ENCODE assay signal across 10 cellular contexts in the genomic region with DNA sequence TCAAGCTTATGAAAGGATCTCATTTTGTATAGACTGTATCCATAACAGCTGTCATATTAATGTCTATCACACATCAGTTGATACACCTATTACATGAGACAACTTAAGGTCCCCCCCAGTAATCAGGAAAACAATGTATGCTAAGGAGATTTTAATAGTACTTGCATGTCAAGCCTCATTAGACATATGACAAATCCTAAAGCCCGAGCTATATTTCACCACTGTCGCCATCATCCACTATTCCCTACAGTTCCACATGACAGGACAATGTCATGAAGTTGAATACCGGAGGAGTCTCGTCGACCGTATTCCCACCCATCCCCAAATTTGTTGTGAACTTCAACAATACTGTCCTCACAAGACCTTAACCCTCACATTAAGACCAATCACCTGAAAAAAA. TPM values are rescaled to one million over a fixed set of nuclear protein-coding genes. Genes with fewer than 3 reads are reported as not detected.
A peak's percentile ranks its signal among the peaks of the same experiment; 100 is the strongest.
DNase-seq lines count a peak whose midpoint lies in the region; ATAC-seq and TF ChIP-seq lines count a peak whose summit lies in the region.
"Had no signal": no experiment of that assay in that cellular context is flagged by ENCODE, and none has a peak within 500 bp of the region (broad histone marks: within the 10 kb centered on the region; RNA-seq: fewer than 3 reads in every experiment).

No MANE protein-coding gene starts in this region.

- H3K36me3 Mint-ChIP-seq in activated naive CD4-positive, alpha-beta T cell treated with anti-CD3 and anti-CD28 coated beads, Interleukin-2, amount 50 U/mL, for 24 hours: peaks cover 22% of the 10 kb centered on the region
- peaks cover 55% of the 10 kb centered on the region for H3K36me3 Mint-ChIP-seq in activated naive CD4-positive, alpha-beta T cell treated with anti-CD3 and anti-CD28 coated beads for 36 hours (ENCODE audit: low read depth)
- no peaks in the 10 kb centered on the region for H3K36me3 Mint-ChIP-seq in glutamatergic neuron (ENCODE audit: unreplicated experiment)

- DNase-seq in activated naive CD4-positive, alpha-beta T cell treated with anti-CD3 and anti-CD28 coated beads for 36 hours: no peak
- DNase-seq in glutamatergic neuron (no peak), SIG-M5 (lab: John Stamatoyannopoulos, UW) (no peak), G401 (ENCODE audit: low spot score) (no peak)
- DNase-seq: NCI-H2029 treated with DMSO at 0.1 percent for 48 hours had no signal

- CTCF ChIA-PET in activated naive CD4-positive, alpha-beta T cell treated with anti-CD3 and anti-CD28 coated beads for 36 hours (lab: Charles Lee): interaction anchor here (1.6 kb wide), 1 partner anchor 42 kb away, joined by 8 read pairs; no protein-coding TSS in a partner anchor

- ATAC-seq in GM21423 (IDR thresholded peaks at IDR 0.05; ENCODE audit: unreplicated experiment): no peak

- peak overlapping the region; percentile 100 for H3K4me3 ChIP-seq in SU-DHL-6 (ENCODE audit: insufficient read depth, low read length, poor library complexity, severe bottlenecking)
- no peak overlapping the region for H3K4me3 ChIP-seq in skeletal muscle satellite cell (ENCODE audit: low read length)

- peaks cover 45% of the 10 kb centered on the region for H3K4me1 Mint-ChIP-seq in activated naive CD4-positive, alpha-beta T cell treated with anti-CD3 and anti-CD28 coated beads, Interleukin-2, amount 50 U/mL, for 24 hours
- H3K4me1 Mint-ChIP-seq in activated naive CD4-positive, alpha-beta T cell treated with anti-CD3 and anti-CD28 coated beads for 36 hours (ENCODE audit: low read depth): peaks cover 32% of the 10 kb centered on the region
- H3K4me1 Mint-ChIP-seq in glutamatergic neuron (ENCODE audit: low read depth, unreplicated experiment): peaks cover 15% of the 10 kb centered on the region

- peak overlapping the region; percentile 64 for H3K4me2 ChIP-seq in SU-DHL-6 (ENCODE audit: low read depth, low read length, poor library complexity, severe bottlenecking)
- H3K4me2 ChIP-seq in skeletal muscle satellite cell (ENCODE audit: low read length): peak overlapping the region; percentile 91

- peaks cover 58% of the 10 kb centered on the region for H3K36me3 ChIP-seq in SU-DHL-6 (ENCODE audit: low read length)
- H3K36me3 ChIP-seq in skeletal muscle satellite cell (ENCODE audit: insufficient read depth, low read length): peaks cover 50% of the 10 kb centered on the region

- H3K27ac ChIP-seq in SU-DHL-6 (ENCODE audit: low read depth, low read length): peak overlapping the region; percentile 94
- H3K27ac ChIP-seq: parathyroid adenoma had no signal

- peak overlapping the region; percentile 89 for H3K4me3 Mint-ChIP-seq in activated naive CD4-positive, alpha-beta T cell treated with anti-CD3 and anti-CD28 coated beads, Interleukin-2, amount 50 U/mL, for 24 hours
- H3K4me3 Mint-ChIP-seq in activated naive CD4-positive, alpha-beta T cell treated with anti-CD3 and anti-CD28 coated beads for 36 hours: no peak overlapping the region
- peak overlapping the region; percentile 93 for H3K4me3 Mint-ChIP-seq in glutamatergic neuron (ENCODE audit: unreplicated experiment)

- no peaks in the 10 kb centered on the region for H3K9me3 Mint-ChIP-seq in activated naive CD4-positive, alpha-beta T cell treated with anti-CD3 and anti-CD28 coated beads, Interleukin-2, amount 50 U/mL, for 24 hours
- no peaks in the 10 kb centered on the region for H3K9me3 Mint-ChIP-seq in activated naive CD4-positive, alpha-beta T cell treated with anti-CD3 and anti-CD28 coated beads for 36 hours
- H3K9me3 Mint-ChIP-seq in glutamatergic neuron (ENCODE audit: unreplicated experiment): peaks cover 2% of the 10 kb centered on the region

- H3K9me2 ChIP-seq in SU-DHL-6 (replicated peaks; ENCODE audit: insufficient read depth, low read length): no peaks in the 10 kb centered on the region

- H3K79me2 ChIP-seq in SU-DHL-6 (ENCODE audit: insufficient read depth, low read length): peaks cover 43% of the 10 kb centered on the region
- H3K79me2 ChIP-seq: parathyroid adenoma had no signal

- peaks cover 17% of the 10 kb centered on the region for H3K4me1 ChIP-seq in skeletal muscle satellite cell (ENCODE audit: control insufficient read depth, insufficient read depth, low read length)
- H3K4me1 ChIP-seq: parathyroid adenoma had no signal

- no peak for TF ChIP-seq CTCF in SU-DHL-6 (IDR thresholded peaks at IDR 0.05; ENCODE audit: insufficient read depth, low read length, poor library complexity, severe bottlenecking)
- TF ChIP-seq CTCF in glutamatergic neuron (IDR thresholded peaks at IDR 0.05; ENCODE audit: partially characterized antibody, unreplicated experiment): no peak

- H2AFZ ChIP-seq in SU-DHL-6 (ENCODE audit: low read depth, low read length, severe bottlenecking): no peak overlapping the region
- H2AFZ ChIP-seq: parathyroid adenoma had no signal

- peaks cover 78% of the 10 kb centered on the region for H3F3A ChIP-seq in SU-DHL-6 (ENCODE audit: insufficient read depth)

- H3K27ac Mint-ChIP-seq in activated naive CD4-positive, alpha-beta T cell treated with anti-CD3 and anti-CD28 coated beads, Interleukin-2, amount 50 U/mL, for 24 hours: peak overlapping the region; percentile 9
- H3K27ac Mint-ChIP-seq in activated naive CD4-positive, alpha-beta T cell treated with anti-CD3 and anti-CD28 coated beads for 36 hours: no peak overlapping the region
- peak overlapping the region; percentile 59 for H3K27ac Mint-ChIP-seq in glutamatergic neuron (ENCODE audit: unreplicated experiment)

- intact Hi-C loops in activated naive CD4-positive, alpha-beta T cell treated with anti-CD3 and anti-CD28 coated beads for 36 hours (cut with micrococcal nuclease): no loop called here

- H3K27me3 Mint-ChIP-seq in activated naive CD4-positive, alpha-beta T cell treated with anti-CD3 and anti-CD28 coated beads, Interleukin-2, amount 50 U/mL, for 24 hours: no peaks in the 10 kb centered on the region
- no peaks in the 10 kb centered on the region for H3K27me3 Mint-ChIP-seq in activated naive CD4-positive, alpha-beta T cell treated with anti-CD3 and anti-CD28 coated beads for 36 hours (ENCODE audit: low read depth)
- peaks cover 1% of the 10 kb centered on the region for H3K27me3 Mint-ChIP-seq in glutamatergic neuron (ENCODE audit: unreplicated experiment)

- H3K27me3 ChIP-seq in SU-DHL-6 (ENCODE audit: low read length) (no peaks in the 10 kb centered on the region), skeletal muscle satellite cell (ENCODE audit: control insufficient read depth, insufficient read depth, low read length) (no peaks in the 10 kb centered on the region)

- H3K9ac ChIP-seq in SU-DHL-6 (ENCODE audit: low read length): peak overlapping the region; percentile 99
- H3K9ac ChIP-seq in skeletal muscle satellite cell (ENCODE audit: low read depth, low read length): no peak overlapping the region
- H3K9ac ChIP-seq: parathyroid adenoma had no signal

- in situ Hi-C loops in G401 (cut with HindIII; ENCODE audit: low sequenced_read_pairs): no loop called here

- H3K9me3 ChIP-seq in SU-DHL-6 (ENCODE audit: insufficient read depth, low read length) (no peaks in the 10 kb centered on the region), skeletal muscle satellite cell (replicated peaks; ENCODE audit: low read length) (no peaks in the 10 kb centered on the region)

- H4K20me1 ChIP-seq in SU-DHL-6 (ENCODE audit: low read depth, low read length): peaks cover 6% of the 10 kb centered on the region

RNA-seq across cellular contexts. Expression of a gene that starts 3.4 kb away (rescaled TPM):
- total RNA-seq in activated naive CD4-positive, alpha-beta T cell treated with anti-CD3 and anti-CD28 coated beads for 36 hours: 100 to 1,000 TPM; 527 to 529 TPM
- total RNA-seq in glutamatergic neuron (ENCODE audit: unreplicated experiment): 231 TPM
- 190 and 226 TPM in 2 replicates for total RNA-seq in skeletal muscle satellite cell (2012; rRNA removed)
- total RNA-seq in G401 (2014; rRNA removed; shearing (Covaris generic)): 480 and 489 TPM in 2 replicates

RNA-seq across cellular contexts. Expression of a gene that starts 32.0 kb away (rescaled TPM):
- total RNA-seq in activated naive CD4-positive, alpha-beta T cell treated with anti-CD3 and anti-CD28 coated beads for 36 hours: 10 to 100 TPM; 23.0 to 24.5 TPM
- 64.6 TPM for total RNA-seq in glutamatergic neuron (ENCODE audit: unreplicated experiment)
- total RNA-seq in skeletal muscle satellite cell (2012; rRNA removed): 37.8 and 46.4 TPM in 2 replicates
- total RNA-seq in G401 (2014; rRNA removed; shearing (Covaris generic)): 22.4 and 30.2 TPM in 2 replicates
